In the genomic region with DNA sequence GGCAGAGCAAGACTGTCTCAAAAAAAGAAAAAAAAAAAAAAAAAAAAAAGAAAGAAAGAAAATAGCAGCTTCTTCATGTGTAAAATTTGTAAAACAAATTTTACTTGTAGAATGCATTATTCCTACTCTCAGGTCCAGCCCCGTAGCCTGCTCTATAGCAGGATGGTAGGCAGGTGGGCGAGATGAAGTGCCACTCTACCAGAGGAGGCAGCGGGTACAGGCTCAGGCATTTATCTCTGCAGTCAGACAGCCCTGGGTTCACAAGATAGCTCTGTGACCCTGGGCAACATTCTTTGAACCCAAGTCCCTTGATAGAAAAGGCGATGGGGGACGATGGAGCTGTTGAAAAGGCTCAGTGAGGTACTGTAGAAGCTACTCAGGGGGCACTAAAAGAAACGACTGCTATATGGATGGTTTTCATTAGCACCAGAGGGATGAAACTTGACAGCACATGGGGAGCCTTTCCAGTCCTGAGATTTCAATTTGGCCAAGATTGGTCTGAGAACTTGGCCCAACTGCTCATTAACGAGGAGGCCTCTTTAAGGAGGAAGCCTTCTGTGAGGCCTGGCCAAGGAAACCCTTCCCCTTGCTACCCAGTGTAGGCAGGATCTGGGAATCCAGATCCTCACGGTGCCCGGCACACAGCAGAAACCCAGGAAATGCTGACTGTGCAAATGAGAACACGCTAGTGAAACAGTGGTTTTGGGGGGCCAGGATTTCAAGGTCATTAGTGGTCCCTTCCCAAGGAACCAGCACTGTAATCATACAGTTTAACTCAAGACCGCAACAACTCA, we compare ENCODE assay signal across 18 cellular contexts.
DNase-seq lines count a peak whose midpoint lies in the region; ATAC-seq and TF ChIP-seq lines count a peak whose summit lies in the region.
"Had no signal": no experiment of that assay in that cellular context is flagged by ENCODE, and none has a peak within 500 bp of the region (broad histone marks: within the 10 kb centered on the region; RNA-seq: fewer than 3 reads in every experiment).

No MANE protein-coding gene starts in this region.

- WGBS in right cardiac atrium, result 67% methylated on average over 11 of the region's 11 CpGs
- WGBS in heart right ventricle, 2 donors, result 77 to 80% methylated on average over 11 of the region's 11 CpGs
- 80 to 82% methylated on average over 11 of the region's 11 CpGs for WGBS in aorta, 2 donors

- no peaks in the 10 kb centered on the region for H3K9me2 ChIP-seq in GM23338 (ENCODE audit: insufficient read depth)

- H3F3A ChIP-seq in GM23338 (replicated peaks; ENCODE audit: low read depth), result no peaks in the 10 kb centered on the region

- H3K27me3 Mint-ChIP-seq in brain, result no peaks in the 10 kb centered on the region
- H3K27me3 Mint-ChIP-seq in GM23338 (ENCODE audit: insufficient read depth, low read depth, poor library complexity), result no peaks in the 10 kb centered on the region

- H3K36me3 ChIP-seq in heart right ventricle, result peaks cover 0 to 100% (median 38%) of the 10 kb centered on the region in 9 donors
- H3K36me3 ChIP-seq in aorta (ENCODE audit: control insufficient read depth in 1 of 2, insufficient read depth in 2 of 2, low read length in 1 of 2), result peaks cover 3 to 7% of the 10 kb centered on the region in 2 donors
- peaks cover 12% of the 10 kb centered on the region for H3K36me3 ChIP-seq in GM23338 (ENCODE audit: insufficient read depth)

- no peaks in the 10 kb centered on the region for H3K9me3 Mint-ChIP-seq in brain
- H3K9me3 Mint-ChIP-seq in GM23338, result no peaks in the 10 kb centered on the region
- H3K9me3 Mint-ChIP-seq: WTC11 had no signal

- DNase-seq in right cardiac atrium (no peak), heart right ventricle (no peak), posterior vena cava (ENCODE audit: low spot score) (peak; percentile 58), aorta (peak in 1 of 2 donors; percentile 36), GM23338 (ENCODE audit: low spot score) (no peak), HT-29 (ENCODE audit: low spot score) (no peak)
- DNase-seq: activated CD4-positive, alpha-beta T cell treated with anti-CD3 and anti-CD28 coated beads, Interleukin-2, amount 50 U/mL, for 4 hours; activated T-cell treated with anti-CD3 and anti-CD28 coated beads for 4 hours; effector CD4-positive, alpha-beta T cell; Karpas-422; NCI-H1694; NCI-H2171 treated with DMSO at 0.1 percent for 48 hours; RPMI8226; stimulated activated CD4-positive, alpha-beta T cell treated with anti-CD3 and anti-CD28 coated beads, Interleukin-15, amount 100 ng/mL, for 24 hours had no signal

- H3K79me2 ChIP-seq in GM23338 (replicated peaks; ENCODE audit: insufficient read depth), result no peaks in the 10 kb centered on the region

- no peak for TF ChIP-seq CTCF in heart right ventricle (IDR thresholded peaks at IDR 0.05)
- no peak for TF ChIP-seq CTCF in brain (conservative IDR thresholded peaks at IDR 0.05)
- no peak for TF ChIP-seq CTCF in GM23338 (conservative IDR thresholded peaks at IDR 0.05; ENCODE audit: low read depth in 2 of 2)

- H3K27me3 ChIP-seq in right cardiac atrium (ENCODE audit: control insufficient read depth, insufficient read depth) (no peaks in the 10 kb centered on the region), heart right ventricle (no peaks in the 10 kb centered on the region), aorta (ENCODE audit: control insufficient read depth in 1 of 2, insufficient read depth in 2 of 2, low read length in 1 of 2) (no peaks in the 10 kb centered on the region), GM23338 (ENCODE audit: insufficient read depth) (no peaks in the 10 kb centered on the region)

- H4K20me1 ChIP-seq in GM23338 (replicated peaks; ENCODE audit: insufficient read depth), result peaks cover 4% of the 10 kb centered on the region

- H3K36me3 Mint-ChIP-seq in brain, result peaks cover 66% of the 10 kb centered on the region
- H3K36me3 Mint-ChIP-seq in GM23338 (ENCODE audit: low read depth), result peaks cover 34% of the 10 kb centered on the region

- no peak overlapping the region for H2AFZ ChIP-seq in GM23338

- H3K27ac Mint-ChIP-seq in brain (peak overlapping the region in 4 of 5 experiments; percentile 35 to 83 (median 48)), GM23338 (no peak overlapping the region)
- H3K27ac Mint-ChIP-seq: WTC11 had no signal

- H3K9me3 ChIP-seq in right cardiac atrium (ENCODE audit: control insufficient read depth, low read length) (no peaks in the 10 kb centered on the region), heart right ventricle (no peaks in the 10 kb centered on the region), aorta (ENCODE audit: control insufficient read depth, low read length) (no peaks in the 10 kb centered on the region)

- intact Hi-C loops in right cardiac atrium (cut with DNase I) (no loop called here), heart right ventricle (cut with DNase I) (loop anchor here in 1 of 10 donors (5.0 kb wide), 1 partner anchor 151 kb away; no protein-coding TSS in a partner anchor), posterior vena cava (cut with DNase I) (no loop called here), aorta (cut with DNase I) (no loop called here)

- H3K27ac ChIP-seq in right cardiac atrium (ENCODE audit: low read length) (peak overlapping the region; percentile 53), heart right ventricle (peak overlapping the region in 2 of 10 donors; percentile 31 to 55), aorta (ENCODE audit: low read depth in 1 of 2, low read length in 2 of 2) (no peak overlapping the region), GM23338 (ENCODE audit: low read depth) (no peak overlapping the region; the same call in 1 of the 2 replicates)

- no peak overlapping the region for H3K4me2 ChIP-seq in GM23338

- H3K4me1 Mint-ChIP-seq in brain (peaks cover 27% of the 10 kb centered on the region), GM23338 (no peaks in the 10 kb centered on the region)
- H3K4me1 Mint-ChIP-seq: WTC11 had no signal

- H3K4me1 ChIP-seq in right cardiac atrium (ENCODE audit: control insufficient read depth, insufficient read depth, low read length), result peaks cover 17% of the 10 kb centered on the region
- peaks cover 0 to 35% (median 9%) of the 10 kb centered on the region in 9 donors for H3K4me1 ChIP-seq in heart right ventricle
- H3K4me1 ChIP-seq in aorta (ENCODE audit: control insufficient read depth in 1 of 2, insufficient read depth in 2 of 2, low read length in 2 of 2), result no peaks in the 10 kb centered on the region
- H3K4me1 ChIP-seq in GM23338 (ENCODE audit: insufficient read depth), result no peaks in the 10 kb centered on the region

- H3K4me3 Mint-ChIP-seq in brain, result no peak overlapping the region
- no peak overlapping the region for H3K4me3 Mint-ChIP-seq in GM23338
- H3K4me3 Mint-ChIP-seq: WTC11 had no signal

- H3K4me3 ChIP-seq in right cardiac atrium (ENCODE audit: low read length) (no peak overlapping the region), heart right ventricle (no peak overlapping the region), aorta (ENCODE audit: low read length in 2 of 2) (no peak overlapping the region), GM23338 (no peak overlapping the region)

- ATAC-seq in right cardiac atrium (no peak), heart right ventricle (no peak), aorta (ENCODE audit: low FRiP score) (peak; percentile 9), GM23338 (no peak), GM21786 (IDR thresholded peaks at IDR 0.05; ENCODE audit: unreplicated experiment) (no peak)
- ATAC-seq: SK-N-SH treated with all-trans-retinoic acid at 6 μM for 48 hours, WTC11 had no signal

TF ChIP-seq in GM23338, 12 proteins besides CTCF, POLR2A, EP300 and RAD21 (continues in another document):
- TF ChIP-seq, protein P1, sequence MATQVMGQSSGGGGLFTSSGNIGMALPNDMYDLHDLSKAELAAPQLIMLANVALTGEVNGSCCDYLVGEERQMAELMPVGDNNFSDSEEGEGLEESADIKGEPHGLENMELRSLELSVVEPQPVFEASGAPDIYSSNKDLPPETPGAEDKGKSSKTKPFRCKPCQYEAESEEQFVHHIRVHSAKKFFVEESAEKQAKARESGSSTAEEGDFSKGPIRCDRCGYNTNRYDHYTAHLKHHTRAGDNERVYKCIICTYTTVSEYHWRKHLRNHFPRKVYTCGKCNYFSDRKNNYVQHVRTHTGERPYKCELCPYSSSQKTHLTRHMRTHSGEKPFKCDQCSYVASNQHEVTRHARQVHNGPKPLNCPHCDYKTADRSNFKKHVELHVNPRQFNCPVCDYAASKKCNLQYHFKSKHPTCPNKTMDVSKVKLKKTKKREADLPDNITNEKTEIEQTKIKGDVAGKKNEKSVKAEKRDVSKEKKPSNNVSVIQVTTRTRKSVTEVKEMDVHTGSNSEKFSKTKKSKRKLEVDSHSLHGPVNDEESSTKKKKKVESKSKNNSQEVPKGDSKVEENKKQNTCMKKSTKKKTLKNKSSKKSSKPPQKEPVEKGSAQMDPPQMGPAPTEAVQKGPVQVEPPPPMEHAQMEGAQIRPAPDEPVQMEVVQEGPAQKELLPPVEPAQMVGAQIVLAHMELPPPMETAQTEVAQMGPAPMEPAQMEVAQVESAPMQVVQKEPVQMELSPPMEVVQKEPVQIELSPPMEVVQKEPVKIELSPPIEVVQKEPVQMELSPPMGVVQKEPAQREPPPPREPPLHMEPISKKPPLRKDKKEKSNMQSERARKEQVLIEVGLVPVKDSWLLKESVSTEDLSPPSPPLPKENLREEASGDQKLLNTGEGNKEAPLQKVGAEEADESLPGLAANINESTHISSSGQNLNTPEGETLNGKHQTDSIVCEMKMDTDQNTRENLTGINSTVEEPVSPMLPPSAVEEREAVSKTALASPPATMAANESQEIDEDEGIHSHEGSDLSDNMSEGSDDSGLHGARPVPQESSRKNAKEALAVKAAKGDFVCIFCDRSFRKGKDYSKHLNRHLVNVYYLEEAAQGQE (IDR thresholded peaks at IDR 0.05; ENCODE audit: unreplicated experiment), result no peak
- TF ChIP-seq ZNF331 (CRISPR knock-in tag; IDR thresholded peaks at IDR 0.05; ENCODE audit: low read depth), result no peak
- TF ChIP-seq EZH2 (IDR thresholded peaks at IDR 0.05; ENCODE audit: low read depth, unreplicated experiment), result no peak
- no peak for TF ChIP-seq POLR2AphosphoS5 (IDR thresholded peaks at IDR 0.05; ENCODE audit: low read depth)
- TF ChIP-seq NANOG (IDR thresholded peaks at IDR 0.05; ENCODE audit: borderline replicate concordance), result no peak
- TF ChIP-seq JUNB (IDR thresholded peaks at IDR 0.05; ENCODE audit: unreplicated experiment), result no peak
- TF ChIP-seq STAT1 (IDR thresholded peaks at IDR 0.05; ENCODE audit: unreplicated experiment), result no peak
- TF ChIP-seq CREB1 (CRISPR knock-in tag; IDR thresholded peaks at IDR 0.05; ENCODE audit: low read depth), result no peak
- no peak for TF ChIP-seq ETS1 (IDR thresholded peaks at IDR 0.05)
- TF ChIP-seq ZNF114 (CRISPR knock-in tag; IDR thresholded peaks at IDR 0.05), result no peak
